In the genomic region with DNA sequence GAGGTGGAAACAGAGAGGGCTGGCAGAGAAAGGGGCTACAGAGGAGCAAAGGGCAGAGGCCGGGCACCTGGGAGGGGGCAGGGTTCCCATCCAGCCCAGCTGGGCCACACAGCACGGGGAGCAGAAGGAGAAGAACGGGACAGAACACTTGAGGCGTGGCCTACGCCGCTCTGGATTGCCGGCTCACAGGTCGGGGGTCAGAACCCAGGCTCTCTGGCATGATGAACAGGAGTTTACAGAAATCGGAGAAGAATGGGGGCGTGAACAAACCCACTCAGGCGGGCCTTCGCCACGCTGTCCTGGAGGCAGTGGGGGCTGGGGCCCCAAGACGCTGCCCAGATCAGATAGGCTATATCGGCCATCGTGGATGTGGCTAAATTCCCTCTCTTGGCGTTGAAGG, we compare ENCODE assay signal across 26 cellular contexts.
"Had no signal": no experiment of that assay in that cellular context is flagged by ENCODE, and none has a peak within 500 bp of the region (broad histone marks: within the 10 kb centered on the region; RNA-seq: fewer than 3 reads in every experiment).

No MANE protein-coding gene starts in this region.

- H3K9me3 ChIP-seq: adrenal gland, body of pancreas, esophagus muscularis mucosa, gastrocnemius medialis had no signal

- H3K36me3 ChIP-seq: adrenal gland, esophagus muscularis mucosa, gastrocnemius medialis had no signal

- H3K27me3 Mint-ChIP-seq: activated naive CD4-positive, alpha-beta T cell treated with anti-CD3 and anti-CD28 coated beads, Interleukin-2, amount 50 U/mL, for 24 hours; activated naive CD8-positive, alpha-beta T cell treated with anti-CD3 and anti-CD28 coated beads for 36 hours; activated naive CD8-positive, alpha-beta T cell treated with anti-CD3 and anti-CD28 coated beads, Interleukin-2, amount 50 U/mL, for 24 hours; activated T-cell treated with anti-CD3 and anti-CD28 coated beads, Interleukin-2, amount 50 U/mL, for 24 hours had no signal

- H3K27ac ChIP-seq: adrenal gland, body of pancreas, esophagus muscularis mucosa, foreskin keratinocyte, gastrocnemius medialis had no signal

- H3K27ac Mint-ChIP-seq: activated CD4-positive, alpha-beta memory T cell treated with anti-CD3 and anti-CD28 coated beads for 36 hours; activated CD4-positive, alpha-beta T cell treated with anti-CD3 and anti-CD28 coated beads for 36 hours; activated CD4-positive, alpha-beta T cell treated with anti-CD3 and anti-CD28 coated beads, Interleukin-2, amount 10 ng/mL, durations not matched to agents 24 days and 14 days; activated naive CD4-positive, alpha-beta T cell treated with anti-CD3 and anti-CD28 coated beads for 36 hours; activated naive CD4-positive, alpha-beta T cell treated with anti-CD3 and anti-CD28 coated beads, Interleukin-2, amount 50 U/mL, for 24 hours; activated naive CD8-positive, alpha-beta T cell treated with anti-CD3 and anti-CD28 coated beads for 36 hours; activated naive CD8-positive, alpha-beta T cell treated with anti-CD3 and anti-CD28 coated beads, Interleukin-2, amount 50 U/mL, for 24 hours; activated T-cell treated with anti-CD3 and anti-CD28 coated beads, Interleukin-2, amount 50 U/mL, for 24 hours; activated T-cell treated with anti-CD3 and anti-CD28 coated beads, Interleukin-2, amount 50 U/mL, for 72 hours had no signal

- DNase-seq: activated CD4-positive, alpha-beta memory T cell treated with anti-CD3 and anti-CD28 coated beads for 36 hours; activated CD4-positive, alpha-beta T cell treated with anti-CD3 and anti-CD28 coated beads for 36 hours; activated CD4-positive, alpha-beta T cell treated with anti-CD3 and anti-CD28 coated beads, Interleukin-2, amount 10 ng/mL, durations not matched to agents 24 days and 14 days; activated CD4-positive, CD25-positive, alpha-beta regulatory T cell; activated CD4-positive, CD25-positive, alpha-beta regulatory T cell treated with anti-CD3 and anti-CD28 coated beads, Interleukin-2, amount 50 U/mL, for 72 hours; activated CD8-positive, alpha-beta memory T cell treated with anti-CD3 and anti-CD28 coated beads, Interleukin-2, amount 50 U/mL, for 48 hours; activated naive CD4-positive, alpha-beta T cell treated with anti-CD3 and anti-CD28 coated beads for 36 hours; activated naive CD8-positive, alpha-beta T cell treated with anti-CD3 and anti-CD28 coated beads for 36 hours; activated naive CD8-positive, alpha-beta T cell treated with anti-CD3 and anti-CD28 coated beads, Interleukin-2, amount 50 U/mL, for 24 hours; activated T-cell treated with anti-CD3 and anti-CD28 coated beads for 4 hours; activated T-cell treated with anti-CD3 and anti-CD28 coated beads, Interleukin-2, amount 50 U/mL, for 24 hours; activated T-cell treated with anti-CD3 and anti-CD28 coated beads, Interleukin-2, amount 50 U/mL, for 72 hours; amygdala; body of pancreas; caudate nucleus; cerebellar nuclear complex; cortex of kidney; dermis blood vessel endothelial cell; effector CD4-positive, alpha-beta T cell; foreskin keratinocyte; gastrocnemius medialis; glutamatergic neuron; T-helper 2 cell had no signal

- H3K9me3 Mint-ChIP-seq: activated CD4-positive, alpha-beta memory T cell treated with anti-CD3 and anti-CD28 coated beads for 36 hours; activated CD4-positive, alpha-beta T cell treated with anti-CD3 and anti-CD28 coated beads, Interleukin-2, amount 10 ng/mL, durations not matched to agents 24 days and 14 days; activated naive CD4-positive, alpha-beta T cell treated with anti-CD3 and anti-CD28 coated beads for 36 hours; activated naive CD4-positive, alpha-beta T cell treated with anti-CD3 and anti-CD28 coated beads, Interleukin-2, amount 50 U/mL, for 24 hours; activated naive CD8-positive, alpha-beta T cell treated with anti-CD3 and anti-CD28 coated beads for 36 hours; activated naive CD8-positive, alpha-beta T cell treated with anti-CD3 and anti-CD28 coated beads, Interleukin-2, amount 50 U/mL, for 24 hours; activated T-cell treated with anti-CD3 and anti-CD28 coated beads, Interleukin-2, amount 50 U/mL, for 24 hours; activated T-cell treated with anti-CD3 and anti-CD28 coated beads, Interleukin-2, amount 50 U/mL, for 72 hours had no signal

- ATAC-seq: activated CD4-positive, alpha-beta T cell treated with anti-CD3 and anti-CD28 coated beads for 36 hours; activated naive CD8-positive, alpha-beta T cell treated with anti-CD3 and anti-CD28 coated beads, Interleukin-2, amount 50 U/mL, for 24 hours; activated T-cell treated with anti-CD3 and anti-CD28 coated beads, Interleukin-2, amount 50 U/mL, for 72 hours; body of pancreas; foreskin keratinocyte; gastrocnemius medialis had no signal

- H3K4me3 Mint-ChIP-seq: activated CD4-positive, alpha-beta memory T cell treated with anti-CD3 and anti-CD28 coated beads for 36 hours; activated CD4-positive, alpha-beta T cell treated with anti-CD3 and anti-CD28 coated beads for 36 hours; activated CD4-positive, alpha-beta T cell treated with anti-CD3 and anti-CD28 coated beads, Interleukin-2, amount 10 ng/mL, durations not matched to agents 24 days and 14 days; activated naive CD4-positive, alpha-beta T cell treated with anti-CD3 and anti-CD28 coated beads for 36 hours; activated naive CD4-positive, alpha-beta T cell treated with anti-CD3 and anti-CD28 coated beads, Interleukin-2, amount 50 U/mL, for 24 hours; activated naive CD8-positive, alpha-beta T cell treated with anti-CD3 and anti-CD28 coated beads for 36 hours; activated naive CD8-positive, alpha-beta T cell treated with anti-CD3 and anti-CD28 coated beads, Interleukin-2, amount 50 U/mL, for 24 hours; activated T-cell treated with anti-CD3 and anti-CD28 coated beads, Interleukin-2, amount 50 U/mL, for 24 hours; activated T-cell treated with anti-CD3 and anti-CD28 coated beads, Interleukin-2, amount 50 U/mL, for 72 hours had no signal

- H3K4me3 ChIP-seq: adrenal gland, body of pancreas, esophagus muscularis mucosa, gastrocnemius medialis had no signal

- H3K27me3 ChIP-seq: adrenal gland, body of pancreas, foreskin keratinocyte, gastrocnemius medialis had no signal

- H3K36me3 Mint-ChIP-seq: activated CD4-positive, alpha-beta memory T cell treated with anti-CD3 and anti-CD28 coated beads for 36 hours; activated naive CD4-positive, alpha-beta T cell treated with anti-CD3 and anti-CD28 coated beads, Interleukin-2, amount 50 U/mL, for 24 hours; activated naive CD8-positive, alpha-beta T cell treated with anti-CD3 and anti-CD28 coated beads for 36 hours had no signal

- H3K4me1 Mint-ChIP-seq: activated CD4-positive, alpha-beta T cell treated with anti-CD3 and anti-CD28 coated beads for 36 hours; activated CD4-positive, alpha-beta T cell treated with anti-CD3 and anti-CD28 coated beads, Interleukin-2, amount 10 ng/mL, durations not matched to agents 24 days and 14 days; activated naive CD4-positive, alpha-beta T cell treated with anti-CD3 and anti-CD28 coated beads, Interleukin-2, amount 50 U/mL, for 24 hours; activated naive CD8-positive, alpha-beta T cell treated with anti-CD3 and anti-CD28 coated beads for 36 hours; activated naive CD8-positive, alpha-beta T cell treated with anti-CD3 and anti-CD28 coated beads, Interleukin-2, amount 50 U/mL, for 24 hours had no signal

- H3K4me1 ChIP-seq: adrenal gland, body of pancreas, esophagus muscularis mucosa, foreskin keratinocyte, gastrocnemius medialis had no signal
